ENCODE assay signal across 21 cellular contexts in the genomic region with DNA sequence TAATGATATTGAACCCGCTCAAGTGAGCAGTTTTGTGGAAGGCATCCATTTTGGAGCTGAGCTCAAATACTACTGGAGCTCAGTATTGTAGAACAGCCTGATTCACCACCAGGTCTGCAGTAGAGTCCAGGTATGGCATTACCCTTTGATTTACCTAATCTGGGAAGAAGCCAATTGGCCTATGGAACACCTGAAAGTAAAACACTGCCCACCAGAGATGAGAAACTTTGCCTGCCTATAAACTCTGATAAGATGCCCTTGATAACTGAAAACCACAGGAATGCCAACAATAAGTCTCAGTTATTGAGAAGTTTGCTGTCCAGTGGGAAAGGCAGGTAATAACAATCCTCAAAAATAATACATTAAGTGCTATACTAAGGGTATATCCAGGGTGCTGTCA. TPM values are rescaled to one million over a fixed set of nuclear protein-coding genes. Genes with fewer than 3 reads are reported as not detected.
DNase-seq lines count a peak whose midpoint lies in the region; ATAC-seq, FAIRE-seq and TF ChIP-seq lines count a peak whose summit lies in the region.
"Had no signal": no experiment of that assay in that cellular context is flagged by ENCODE, and none has a peak within 500 bp of the region (broad histone marks: within the 10 kb centered on the region; RNA-seq: fewer than 3 reads in every experiment).

No MANE protein-coding gene starts in this region.

- H3K36me3 ChIP-seq in duodenal mucosa (ENCODE audit: control insufficient read depth in 1 of 2, insufficient read depth in 2 of 2, low read length in 2 of 2), result no peaks in the 10 kb centered on the region
- no peaks in the 10 kb centered on the region for H3K36me3 ChIP-seq in HepG2 (replicated peaks in 1 of 2; ENCODE audit: control insufficient read depth in 1 of 2, insufficient read depth in 2 of 2, low read length in 2 of 2)
- H3K36me3 ChIP-seq in small intestine (ENCODE audit: control insufficient read depth in 2 of 2, insufficient read depth in 2 of 2, low read length in 2 of 2), result no peaks in the 10 kb centered on the region
- H3K36me3 ChIP-seq in BE2C, result no peaks in the 10 kb centered on the region
- H3K36me3 ChIP-seq: BLaER1, HAP-1 had no signal

- DNase-seq in HepG2 (ENCODE audit: low spot score), result peak; percentile 28
- peak; percentile 82 for DNase-seq in small intestine
- no peak for DNase-seq in BE2C
- DNase-seq in stimulated activated CD4-positive, alpha-beta T cell treated with anti-CD3 and anti-CD28 coated beads, Interleukin-2, amount 100 ng/mL, for 48 hours, result no peak
- DNase-seq: Caco-2; CD4-positive, CD25-positive, alpha-beta regulatory T cell; CD8-positive, alpha-beta T cell; DMS153; DND-41; GM23248; HFFc6 had no signal

- H3K4me1 ChIP-seq in duodenal mucosa (ENCODE audit: control insufficient read depth in 1 of 2, insufficient read depth in 2 of 2, low read length in 2 of 2) (peaks cover 22 to 46% of the 10 kb centered on the region in 2 donors), HepG2 (ENCODE audit: insufficient read depth, low read length) (peaks cover 63% of the 10 kb centered on the region), small intestine (ENCODE audit: control insufficient read depth in 2 of 2, insufficient read depth in 1 of 2, low read depth in 1 of 2, low read length in 1 of 2) (peaks cover 0 to 12% of the 10 kb centered on the region in 2 donors), BE2C (peaks cover 3% of the 10 kb centered on the region; the same call in 1 of the 2 replicates)

- H3K27ac ChIP-seq in duodenal mucosa (ENCODE audit: low read depth, low read length) (peak overlapping the region; percentile 18), HepG2 (ENCODE audit: extremely low read length, insufficient read depth, low read length) (no peak overlapping the region), small intestine (ENCODE audit: low read depth in 1 of 2, low read length in 1 of 2) (peak overlapping the region in 1 of 2 donors; percentile 87)
- H3K27ac ChIP-seq: BLaER1, C4-2B, GM23248 had no signal

- TF ChIP-seq RAD21 in HepG2 (CRISPR knock-in tag; IDR thresholded peaks at IDR 0.05), result no peak

- no peak overlapping the region for H2AFZ ChIP-seq in HepG2 (ENCODE audit: low read length)
- H2AFZ ChIP-seq: GM23248 had no signal

- H3K4me3 ChIP-seq in duodenal mucosa (ENCODE audit: low read depth in 1 of 2, low read length in 2 of 2) (peak overlapping the region in 1 of 2 donors; percentile 5), HepG2 (replicated peaks in 1 of 3; ENCODE audit: insufficient read depth in 1 of 3, low read depth in 2 of 3, low read length in 3 of 3) (no peak overlapping the region), small intestine (ENCODE audit: low read depth in 1 of 2, low read length in 2 of 2) (no peak overlapping the region), BE2C (ENCODE audit: low read depth, low read length) (no peak overlapping the region)
- H3K4me3 ChIP-seq: BLaER1, GM23248, HAP-1 had no signal

- H3K27me3 ChIP-seq in duodenal mucosa (ENCODE audit: control insufficient read depth in 1 of 2, insufficient read depth in 2 of 2, low read length in 2 of 2) (no peaks in the 10 kb centered on the region), HepG2 (ENCODE audit: control insufficient read depth in 1 of 2, insufficient read depth in 2 of 2, low read length in 2 of 2) (no peaks in the 10 kb centered on the region), small intestine (ENCODE audit: control insufficient read depth in 2 of 2, insufficient read depth in 2 of 2, low read length in 2 of 2) (no peaks in the 10 kb centered on the region), BE2C (no peaks in the 10 kb centered on the region)

- TF ChIP-seq POLR2A in HepG2 (IDR thresholded peaks at IDR 0.05; ENCODE audit: insufficient read depth in 1 of 2, low read depth in 2 of 2, low read length in 2 of 2), result no peak

- no peak for TF ChIP-seq CTCF in HepG2 (CRISPR knock-in tag; IDR thresholded peaks at IDR 0.05)
- TF ChIP-seq CTCF in BE2C (IDR thresholded peaks at IDR 0.05; ENCODE audit: low read depth, low read length), result no peak

- no peak overlapping the region for H3K4me2 ChIP-seq in HepG2 (ENCODE audit: low read depth, low read length)
- H3K4me2 ChIP-seq: BLaER1 had no signal

- no peaks in the 10 kb centered on the region for H3K79me2 ChIP-seq in HepG2 (ENCODE audit: insufficient read depth, low read length)

- H3K9ac ChIP-seq in duodenal mucosa (ENCODE audit: low read depth in 1 of 2, low read length in 2 of 2), result no peak overlapping the region
- no peak overlapping the region for H3K9ac ChIP-seq in HepG2 (ENCODE audit: insufficient read depth, low read depth, low read length)
- H3K9ac ChIP-seq: BLaER1, GM23248 had no signal

- H4K20me1 ChIP-seq in HepG2 (ENCODE audit: insufficient read depth, low read length), result no peaks in the 10 kb centered on the region

- ATAC-seq in HepG2, result no peak
- no peak for ATAC-seq in GM21717 (IDR thresholded peaks at IDR 0.05; ENCODE audit: unreplicated experiment)
- ATAC-seq: CD8-positive, alpha-beta T cell had no signal

- POLR2A ChIA-PET in HepG2 (lab: Yijun Ruan, JAX), result interaction anchor here (0.9 to 6.4 kb wide), 4 partner anchors 60 to 87 kb away, joined by 3 to 50 read pairs (median 12); no protein-coding TSS in a partner anchor

- FAIRE-seq in HepG2 (lab: Jason Lieb, UNC) (no peak), small intestine (lab: Jason Lieb, UNC) (no peak)
- FAIRE-seq: G401.6, GM12892, H54 had no signal

- WGBS in HepG2 (ENCODE audit: low lambda C conversion rate), result 100% methylated on average over 1 of the region's 1 CpG
- WGBS in small intestine, 3 donors, result 71 to 91% (median 84%) methylated on average over 1 of the region's 1 CpG

- TF ChIP-seq EP300 in HepG2 (IDR thresholded peaks at IDR 0.05; ENCODE audit: low read depth in 2 of 2, low read length in 2 of 2) (no peak), HepG2 (CRISPR knock-in tag; IDR thresholded peaks at IDR 0.05; ENCODE audit: borderline replicate concordance) (no peak)

- BruUV-seq in HepG2 (replicated peaks; lab: Mats Ljungman, UMichigan), result no TSS peak

- no peaks in the 10 kb centered on the region for H3K9me3 ChIP-seq in duodenal mucosa (ENCODE audit: control insufficient read depth in 1 of 2, low read length in 2 of 2)
- no peaks in the 10 kb centered on the region for H3K9me3 ChIP-seq in HepG2 (ENCODE audit: low read length)
- no peaks in the 10 kb centered on the region for H3K9me3 ChIP-seq in small intestine (ENCODE audit: control insufficient read depth, low read depth)
- no peaks in the 10 kb centered on the region for H3K9me3 ChIP-seq in BE2C
- H3K9me3 ChIP-seq: BLaER1, Caco-2, HAP-1 had no signal

- in situ Hi-C loops in HepG2 (cut with HindIII; ENCODE audit: extremely low pct_ligation_motif_present, low pct_unique_long_range_greater_than_20kb), result no loop called here

- intact Hi-C loops in HepG2 (cut with micrococcal nuclease; ENCODE audit: unreplicated experiment), result no loop called here

- CTCF ChIA-PET in HepG2 (lab: Yijun Ruan, JAX; ENCODE audit: low intra/inter-chr PET ratio, low total read pairs), result no interaction called here

RNA-seq across cellular contexts. Expression of a gene that starts 25.5 kb away (rescaled TPM):
- 0.28 and 0.29 TPM in 2 replicates for total RNA-seq in HepG2 (2016; rRNA removed; fragmentation: Illumina TruSeq; extraction: Trizol)
- total RNA-seq in HepG2 (2016; cell fraction: cytosol; rRNA removed; fragmentation: Illumina TruSeq; extraction: Trizol; ENCODE audit: low read depth), result not detected in 2 replicates
- 0.24 and 0.30 TPM in 2 replicates for total RNA-seq in HepG2 (2016; cell fraction: insoluble cytoplasmic fraction; rRNA removed; fragmentation: Illumina TruSeq; extraction: Trizol)
- total RNA-seq in HepG2 (2016; cell fraction: membrane; rRNA removed; fragmentation: Illumina TruSeq; extraction: Trizol), result 0.03 and 0.09 TPM in 2 replicates
- 1.7 TPM in 2 replicates for total RNA-seq in HepG2 (2016; cell fraction: nucleus; rRNA removed; fragmentation: Illumina TruSeq; extraction: Trizol)
- 0.07 and 0.12 TPM in 2 replicates for polyA plus RNA-seq in HepG2 (2011; rRNA removed)
- polyA plus RNA-seq in HepG2 (2011; cell fraction: cytosol; rRNA removed), result 0.01 and 0.03 TPM in 2 replicates
- polyA plus RNA-seq in HepG2 (2011; cell fraction: nucleus; rRNA removed), result 0.14 and 0.29 TPM in 2 replicates
- 0.08 and 0.23 TPM in 2 replicates for polyA plus RNA-seq in HepG2 (2012)
- polyA plus RNA-seq in HepG2 (2016; cell fraction: cytosol; fragmentation: Illumina TruSeq; extraction: Trizol; ENCODE audit: low read depth), result not detected in 2 replicates
- 0.23 TPM in 2 replicates for polyA plus RNA-seq in HepG2 (2016; cell fraction: insoluble cytoplasmic fraction; fragmentation: Illumina TruSeq; extraction: Trizol; ENCODE audit: low read depth)
- not detected in 2 replicates for polyA plus RNA-seq in HepG2 (2016; cell fraction: membrane; fragmentation: Illumina TruSeq; extraction: Trizol; ENCODE audit: low read depth)
- 0.61 and 0.62 TPM in 2 replicates for polyA plus RNA-seq in HepG2 (2016; cell fraction: nucleus; fragmentation: Illumina TruSeq; extraction: Trizol; ENCODE audit: insufficient read depth, low read depth)
- 0.22 TPM in 1 of 2 replicates, not detected in the other for polyA minus RNA-seq in HepG2 (2011; rRNA and poly(A)+ RNA removed; ENCODE audit: low replicate concordance)
- polyA minus RNA-seq in HepG2 (2011; cell fraction: cytosol; rRNA and poly(A)+ RNA removed), result 0.20 TPM in 1 of 2 replicates, not detected in the other
- 7.6 and 9.0 TPM in 2 replicates for polyA minus RNA-seq in HepG2 (2011; cell fraction: nucleus; rRNA and poly(A)+ RNA removed)
- not detected for polyA plus RNA-seq in small intestine
- polyA plus RNA-seq in BE2C (2012; ENCODE audit: insufficient read depth, insufficient read length, low read depth), result not detected
- total RNA-seq: A172; A673; Caco-2; CD4-positive, CD25-positive, alpha-beta regulatory T cell; CD8-positive, alpha-beta T cell; GM23248; HFFc6 had no signal
- polyA plus RNA-seq: CD4-positive, CD25-positive, alpha-beta regulatory T cell; GM23248 had no signal

RNA-seq across cellular contexts. Expression of a gene that starts 54.4 kb away (rescaled TPM):
- 2,017 and 2,515 TPM in 2 replicates for total RNA-seq in HepG2 (2016; rRNA removed; fragmentation: Illumina TruSeq; extraction: Trizol)
- total RNA-seq in HepG2 (2016; cell fraction: cytosol; rRNA removed; fragmentation: Illumina TruSeq; extraction: Trizol; ENCODE audit: low read depth), result 102 and 113 TPM in 2 replicates
- total RNA-seq in HepG2 (2016; cell fraction: insoluble cytoplasmic fraction; rRNA removed; fragmentation: Illumina TruSeq; extraction: Trizol), result 1,811 and 2,334 TPM in 2 replicates
- total RNA-seq in HepG2 (2016; cell fraction: membrane; rRNA removed; fragmentation: Illumina TruSeq; extraction: Trizol), result 341 and 391 TPM in 2 replicates
- total RNA-seq in HepG2 (2016; cell fraction: nucleus; rRNA removed; fragmentation: Illumina TruSeq; extraction: Trizol), result 3,623 and 4,305 TPM in 2 replicates
- polyA plus RNA-seq in HepG2 (2011; rRNA removed) (1,226 and 1,569 TPM in 2 replicates), small intestine (100 to 1,000 TPM in 2 of 3 donors, 10 to 100 TPM in 1; 14.1 to 140 (median 136) TPM)
- 779 and 1,118 TPM in 2 replicates for polyA plus RNA-seq in HepG2 (2011; cell fraction: cytosol; rRNA removed)
- 609 and 698 TPM in 2 replicates for polyA plus RNA-seq in HepG2 (2011; cell fraction: nucleus; rRNA removed)
- polyA plus RNA-seq in HepG2 (2012), result 1,387 and 2,007 TPM in 2 replicates
- polyA plus RNA-seq in HepG2 (2016; cell fraction: cytosol; fragmentation: Illumina TruSeq; extraction: Trizol; ENCODE audit: low read depth), result 27.1 and 29.9 TPM in 2 replicates
- 658 and 677 TPM in 2 replicates for polyA plus RNA-seq in HepG2 (2016; cell fraction: insoluble cytoplasmic fraction; fragmentation: Illumina TruSeq; extraction: Trizol; ENCODE audit: low read depth)
- polyA plus RNA-seq in HepG2 (2016; cell fraction: membrane; fragmentation: Illumina TruSeq; extraction: Trizol; ENCODE audit: low read depth), result 39.5 and 51.6 TPM in 2 replicates
- 1,507 and 1,591 TPM in 2 replicates for polyA plus RNA-seq in HepG2 (2016; cell fraction: nucleus; fragmentation: Illumina TruSeq; extraction: Trizol; ENCODE audit: insufficient read depth, low read depth)
- 3.3 and 5,189 TPM in 2 replicates for polyA minus RNA-seq in HepG2 (2011; rRNA and poly(A)+ RNA removed; ENCODE audit: low replicate concordance)
- 4,783 and 5,517 TPM in 2 replicates for polyA minus RNA-seq in HepG2 (2011; cell fraction: cytosol; rRNA and poly(A)+ RNA removed)
- polyA minus RNA-seq in HepG2 (2011; cell fraction: nucleus; rRNA and poly(A)+ RNA removed), result 3,357 and 4,547 TPM in 2 replicates
- not detected for polyA plus RNA-seq in BE2C (2012; ENCODE audit: insufficient read depth, insufficient read length, low read depth)
- total RNA-seq: A172; A673; CD4-positive, CD25-positive, alpha-beta regulatory T cell; CD8-positive, alpha-beta T cell; GM23248; HFFc6 had no signal
- polyA plus RNA-seq: CD4-positive, CD25-positive, alpha-beta regulatory T cell; GM23248 had no signal

Comparison
In these comparisons a context has a peak if more than half of its experiments do, and no peak if none do; other contexts are left out.
1. DNase-seq: peak in HepG2 (single experiment) and small intestine (single experiment); none in BE2C (single experiment) and stimulated activated CD4-positive, alpha-beta T cell treated with anti-CD3 and anti-CD28 coated beads, Interleukin-2, amount 100 ng/mL, for 48 hours (0 of 2).